10 cellular contexts compared by ENCODE assay signal in the genomic region with DNA sequence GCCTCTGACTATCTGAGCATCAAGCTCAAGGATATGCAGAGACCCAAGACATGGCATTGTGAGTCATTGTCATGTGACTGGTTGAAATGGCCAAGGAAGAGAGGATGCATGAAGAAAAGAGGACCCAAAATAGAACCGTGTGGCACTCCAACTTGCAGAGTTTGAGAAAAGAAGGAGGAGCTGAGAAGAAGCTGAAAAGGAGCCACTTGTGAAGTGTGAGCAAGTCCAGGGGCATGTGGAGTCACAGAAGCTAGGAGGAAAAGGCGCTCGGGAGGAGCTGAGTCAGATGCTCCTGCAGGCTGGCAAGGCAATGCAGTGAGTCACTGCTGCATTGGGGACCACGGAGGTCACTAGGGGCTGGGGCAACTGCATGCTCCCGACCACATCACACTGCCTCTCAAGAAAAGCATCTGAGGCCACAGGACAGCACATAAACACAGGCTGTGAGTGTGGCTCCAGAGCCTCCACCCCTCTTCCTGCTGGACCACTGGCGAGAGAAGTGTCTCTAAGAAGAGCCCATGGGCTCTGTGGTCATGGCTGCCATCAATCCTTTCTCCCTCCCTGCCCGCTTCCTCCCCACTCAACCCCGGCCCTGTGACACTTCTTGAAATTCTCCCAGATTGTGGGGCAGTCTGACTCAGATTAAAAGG.
DNase-seq lines count a peak whose midpoint lies in the region; ATAC-seq and TF ChIP-seq lines count a peak whose summit lies in the region.
"Had no signal": no experiment of that assay in that cellular context is flagged by ENCODE, and none has a peak within 500 bp of the region (broad histone marks: within the 10 kb centered on the region; RNA-seq: fewer than 3 reads in every experiment).

No MANE protein-coding gene starts in this region.

- no peaks in the 10 kb centered on the region for H3K27me3 ChIP-seq in ascending aorta
- H3K27me3 ChIP-seq in WERI-Rb-1 (ENCODE audit: insufficient read depth, low read depth, severe bottlenecking) = peaks cover 79% of the 10 kb centered on the region
- H3K27me3 ChIP-seq in gastroesophageal sphincter = peaks cover 3% of the 10 kb centered on the region

- ATAC-seq in gastroesophageal sphincter (no peak), omental fat pad (ENCODE audit: low FRiP score) (no peak)
- ATAC-seq: psoas muscle had no signal

- no peak for TF ChIP-seq POLR2A in gastroesophageal sphincter (IDR thresholded peaks at IDR 0.05)

- TF ChIP-seq EP300 in gastroesophageal sphincter (IDR thresholded peaks at IDR 0.05) = no peak

- H3K9me3 ChIP-seq in ascending aorta = no peaks in the 10 kb centered on the region
- no peaks in the 10 kb centered on the region for H3K9me3 ChIP-seq in mesodermal cell (ENCODE audit: control insufficient read depth, low read length)
- H3K9me3 ChIP-seq in WERI-Rb-1 (ENCODE audit: severe bottlenecking) = no peaks in the 10 kb centered on the region
- no peaks in the 10 kb centered on the region for H3K9me3 ChIP-seq in gastroesophageal sphincter
- H3K9me3 ChIP-seq: psoas muscle had no signal

- peak overlapping the region; percentile 69 to 77 for H3K27ac ChIP-seq in ascending aorta
- peak overlapping the region; percentile 77 for H3K27ac ChIP-seq in mesodermal cell (ENCODE audit: low read depth, low read length, severe bottlenecking)
- no peak overlapping the region for H3K27ac ChIP-seq in WERI-Rb-1
- no peak overlapping the region for H3K27ac ChIP-seq in gastroesophageal sphincter
- H3K27ac ChIP-seq: psoas muscle, VCaP had no signal

- no peak overlapping the region for H3K4me3 ChIP-seq in ascending aorta
- no peak overlapping the region for H3K4me3 ChIP-seq in mesodermal cell (ENCODE audit: extremely low read depth, insufficient read depth, low read length, poor library complexity, severe bottlenecking)
- H3K4me3 ChIP-seq in WERI-Rb-1 (ENCODE audit: low read depth, low read length) = no peak overlapping the region
- H3K4me3 ChIP-seq in gastroesophageal sphincter = no peak overlapping the region
- H3K4me3 ChIP-seq: psoas muscle had no signal

- peaks cover 0 to 9% of the 10 kb centered on the region in 2 donors for H3K4me1 ChIP-seq in ascending aorta
- peaks cover 13% of the 10 kb centered on the region for H3K4me1 ChIP-seq in mesodermal cell (ENCODE audit: control insufficient read depth, insufficient read depth, low read length, poor library complexity, severe bottlenecking)
- H3K4me1 ChIP-seq in gastroesophageal sphincter = no peaks in the 10 kb centered on the region
- H3K4me1 ChIP-seq: psoas muscle had no signal

- H3K36me3 ChIP-seq in ascending aorta = no peaks in the 10 kb centered on the region
- H3K36me3 ChIP-seq in mesodermal cell (ENCODE audit: control insufficient read depth, insufficient read depth, low read length) = no peaks in the 10 kb centered on the region
- H3K36me3 ChIP-seq in WERI-Rb-1 = no peaks in the 10 kb centered on the region
- H3K36me3 ChIP-seq in gastroesophageal sphincter = no peaks in the 10 kb centered on the region

- DNase-seq in ACHN (peak; percentile 92), HK-2 (ENCODE audit: unreplicated experiment) (peak; percentile 65), ascending aorta (ENCODE audit: low spot score in 2 of 2) (peak; percentile 15 to 85), WERI-Rb-1 (no peak), NCI-H82 treated with DMSO at 0.1 percent for 48 hours (lab: John Stamatoyannopoulos, UW; ENCODE audit: unreplicated experiment) (no peak), omental fat pad (ENCODE audit: low spot score) (no peak)

- intact Hi-C loops in ascending aorta (cut with DNase I) = loop anchor here (1.0 to 5.0 kb wide), 2 partner anchors 29 to 259 kb away; no protein-coding TSS in a partner anchor

- TF ChIP-seq CTCF in ascending aorta (IDR thresholded peaks at IDR 0.05) = no peak
- no peak for TF ChIP-seq CTCF in WERI-Rb-1 (IDR thresholded peaks at IDR 0.05; ENCODE audit: low read depth, low read length)
- no peak for TF ChIP-seq CTCF in gastroesophageal sphincter (IDR thresholded peaks at IDR 0.05)
- no peak for TF ChIP-seq CTCF in omental fat pad (IDR thresholded peaks at IDR 0.05)

- WGBS in mesodermal cell (ENCODE audit: insufficient coverage in 2 of 2), 2 experiments = 45 to 55% methylated on average over 5 to 6 of the region's 8 CpGs
- WGBS in gastroesophageal sphincter (ENCODE audit: low coverage in 1 of 2), 2 donors = 20 to 43% methylated on average over 4 to 5 of the region's 8 CpGs

- in situ Hi-C loops in ACHN (cut with HindIII; ENCODE audit: low pct_ligation_motif_present, low pct_unique_long_range_greater_than_20kb, low sequenced_read_pairs) = no loop called here

Comparison
In these comparisons a context has a peak if more than half of its experiments do, and no peak if none do; other contexts are left out.
1. DNase-seq: peak in ACHN (single experiment), HK-2 (single experiment) and ascending aorta (2 of 2); none in WERI-Rb-1 (single experiment), NCI-H82 treated with DMSO at 0.1 percent for 48 hours (single experiment) and omental fat pad (single experiment).
2. H3K27ac ChIP-seq: peak in ascending aorta (2 of 2) and mesodermal cell (single experiment); none in WERI-Rb-1 (single experiment) and gastroesophageal sphincter (0 of 4).